In genomic region chr4:7526491-7526890, GRCh38 we compare ENCODE assay signal across 1 cellular context.
TF ChIP-seq lines count a peak whose summit lies in the region.

No MANE protein-coding gene starts in this region.

TF ChIP-seq in GM23338, 12 proteins besides CTCF, POLR2A, EP300 and RAD21 (continued from another document):
- TF ChIP-seq ZNF462 (CRISPR knock-in tag; IDR thresholded peaks at IDR 0.05) (no peak), ZNF331 (CRISPR knock-in tag; IDR thresholded peaks at IDR 0.05; ENCODE audit: low read depth) (no peak), EZH2 (IDR thresholded peaks at IDR 0.05; ENCODE audit: low read depth, unreplicated experiment) (no peak)
